17 cellular contexts compared by ENCODE assay signal in the genomic region with DNA sequence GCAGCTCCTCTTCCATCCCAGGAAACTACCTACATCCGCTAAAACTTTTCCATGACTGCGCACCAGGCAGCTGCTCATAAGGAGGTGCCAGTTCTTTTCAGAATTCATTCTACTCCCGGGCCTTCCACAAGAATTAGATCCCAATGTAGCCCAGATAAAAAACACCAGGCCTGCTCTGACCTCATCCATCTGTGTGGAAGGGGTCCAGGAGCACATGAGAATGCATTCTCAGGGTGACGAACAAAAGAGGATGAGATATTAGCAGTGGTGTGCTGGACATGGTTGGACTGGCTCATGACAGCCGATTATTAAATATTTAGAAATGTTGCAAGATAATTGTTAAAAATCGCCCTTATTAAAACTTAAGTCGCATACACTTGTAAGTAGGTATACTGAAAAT. TPM values are rescaled to one million over a fixed set of nuclear protein-coding genes. Genes with fewer than 3 reads are reported as not detected.
DNase-seq lines count a peak whose midpoint lies in the region; ATAC-seq and TF ChIP-seq lines count a peak whose summit lies in the region.
"Had no signal": no experiment of that assay in that cellular context is flagged by ENCODE, and none has a peak within 500 bp of the region (broad histone marks: within the 10 kb centered on the region; RNA-seq: fewer than 3 reads in every experiment).

No MANE protein-coding gene starts in this region.

- no TSS peak for BruUV-seq in IMR-90 (replicated peaks; lab: Mats Ljungman, UMichigan)

- no peaks in the 10 kb centered on the region for H4K20me1 ChIP-seq in IMR-90 (ENCODE audit: insufficient read depth, low read length)

- H3K4me1 ChIP-seq in IMR-90 (ENCODE audit: control insufficient read depth, insufficient read depth, low read length) (no peaks in the 10 kb centered on the region), esophagus muscularis mucosa (no peaks in the 10 kb centered on the region)

- no peak overlapping the region for H2AFZ ChIP-seq in IMR-90 (replicated peaks; ENCODE audit: low read length, poor library complexity)
- H2AFZ ChIP-seq: GM23248 had no signal

- H3K36me3 ChIP-seq in IMR-90 (ENCODE audit: control insufficient read depth, insufficient read depth, low read length) (no peaks in the 10 kb centered on the region), esophagus muscularis mucosa (no peaks in the 10 kb centered on the region)

- no peak overlapping the region for H2BK120ac ChIP-seq in IMR-90 (ENCODE audit: low read depth, low read length)

- H3K18ac ChIP-seq in IMR-90 (ENCODE audit: low read depth, low read length) = no peak overlapping the region

- no peak overlapping the region for H3K4me2 ChIP-seq in IMR-90 (ENCODE audit: low read depth, low read length)

- H2AK9ac ChIP-seq in IMR-90 (replicated peaks; ENCODE audit: low read depth, low read length, poor library complexity) = no peak overlapping the region

- CTCF ChIA-PET in IMR-90 (lab: Yijun Ruan, JAX) = no interaction called here

- no peak overlapping the region for H4K8ac ChIP-seq in IMR-90 (ENCODE audit: low read depth in 2 of 2, low read length in 2 of 2)

- no peak overlapping the region for H3K27ac ChIP-seq in IMR-90 (ENCODE audit: insufficient read depth, low read length)
- no peak overlapping the region for H3K27ac ChIP-seq in esophagus muscularis mucosa (replicated peaks in 1 of 4)
- H3K27ac ChIP-seq: 22Rv1, GM23248 had no signal

- POLR2A ChIA-PET in IMR-90 (lab: Charles Lee; ENCODE audit: unreplicated experiment) = no interaction called here

- H3K4ac ChIP-seq in IMR-90 (ENCODE audit: low read depth, low read length) = no peak overlapping the region

- peaks cover 22% of the 10 kb centered on the region for H3K27me3 ChIP-seq in IMR-90 (ENCODE audit: control insufficient read depth, insufficient read depth, low read length)
- peaks cover 0 to 46% (median 2%) of the 10 kb centered on the region in 4 donors for H3K27me3 ChIP-seq in esophagus muscularis mucosa

- H3K4me3 ChIP-seq in IMR-90 (ENCODE audit: insufficient read depth, low read depth, low read length) = no peak overlapping the region
- no peak overlapping the region for H3K4me3 ChIP-seq in esophagus muscularis mucosa
- H3K4me3 ChIP-seq: GM12878, GM23248 had no signal

- no peak overlapping the region for H3K23ac ChIP-seq in IMR-90 (ENCODE audit: low read depth, low read length)

- no peak overlapping the region for H2BK5ac ChIP-seq in IMR-90 (ENCODE audit: low read depth, low read length, poor library complexity, severe bottlenecking)

- H3K9ac ChIP-seq in IMR-90 (ENCODE audit: low read depth, low read length) = no peak overlapping the region
- H3K9ac ChIP-seq: GM23248 had no signal

- TF ChIP-seq POLR2A in IMR-90 (IDR thresholded peaks at IDR 0.05; ENCODE audit: low read depth, low read length) (no peak), esophagus muscularis mucosa (IDR thresholded peaks at IDR 0.05; ENCODE audit: low read depth) (no peak)

- H3K56ac ChIP-seq in IMR-90 (ENCODE audit: extremely low read depth, insufficient read depth, low read length) = no peak overlapping the region

- no peaks in the 10 kb centered on the region for H3K79me1 ChIP-seq in IMR-90 (ENCODE audit: low read depth in 1 of 2, low read length in 2 of 2)

- TF ChIP-seq CTCF in IMR-90 (conservative IDR thresholded peaks at IDR 0.05; ENCODE audit: low read depth, low read length) = no peak
- no peak for TF ChIP-seq CTCF in esophagus muscularis mucosa (IDR thresholded peaks at IDR 0.05)

- H3K9me1 ChIP-seq in IMR-90 (ENCODE audit: insufficient read depth, low read length) = no peaks in the 10 kb centered on the region; the same call in 1 of the 2 replicates

- no peak for TF ChIP-seq EP300 in esophagus muscularis mucosa (IDR thresholded peaks at IDR 0.05)

- no peaks in the 10 kb centered on the region for H3K9me3 ChIP-seq in IMR-90 (ENCODE audit: control insufficient read depth, insufficient read depth, low read length)
- no peaks in the 10 kb centered on the region for H3K9me3 ChIP-seq in esophagus muscularis mucosa

- H4K91ac ChIP-seq in IMR-90 (ENCODE audit: insufficient read depth, low read depth, low read length) = no peak overlapping the region

- dilution Hi-C loops in IMR-90 (cut with HindIII; ENCODE audit: low sequenced_read_pairs, unreplicated experiment) = no loop called here

- no peak overlapping the region for H2AK5ac ChIP-seq in IMR-90 (ENCODE audit: low read depth, low read length)

- intact Hi-C loops in IMR-90 (cut with micrococcal nuclease) = no loop called here
- intact Hi-C loops in esophagus muscularis mucosa (cut with DNase I) = no loop called here

- in situ Hi-C loops in IMR-90 (cut with MboI; ENCODE audit: low sequenced_read_pairs) = no loop called here
- in situ Hi-C loops in ACHN (cut with HindIII; ENCODE audit: low pct_ligation_motif_present, low pct_unique_long_range_greater_than_20kb, low sequenced_read_pairs) = no loop called here

- WGBS in IMR-90 (ENCODE audit: extremely low coverage in 2 of 2, insufficient read length in 1 of 2), 2 experiments = no CpG with 5 or more reads among the region's 7 CpGs
- WGBS in esophagus muscularis mucosa = 66% methylated on average over 7 of the region's 7 CpGs

- H3K14ac ChIP-seq in IMR-90 (replicated peaks; ENCODE audit: low read depth, low read length) = no peak overlapping the region

- no peak for TF ChIP-seq RAD21 in IMR-90 (IDR thresholded peaks at IDR 0.05; ENCODE audit: low read length)

- H2BK20ac ChIP-seq in IMR-90 (ENCODE audit: low read depth, low read length) = no peak overlapping the region

- H4K5ac ChIP-seq in IMR-90 (ENCODE audit: low read depth, low read length) = no peak overlapping the region

- no peak for ATAC-seq in IMR-90 (ENCODE audit: low read depth)
- ATAC-seq: GM12878 had no signal

- no peak overlapping the region for H2BK15ac ChIP-seq in IMR-90 (ENCODE audit: low read depth, low read length)

- peak; percentile 6 for DNase-seq in AG20443 (ENCODE audit: low spot score)
- peak; percentile 7 for DNase-seq in IMR-90
- DNase-seq in esophagus muscularis mucosa (ENCODE audit: extremely low spot score) = peak; percentile 83
- DNase-seq in iPS-NIHi7 (ENCODE audit: extremely low spot score) = no peak
- no peak for DNase-seq in ACHN
- no peak for DNase-seq in NCI-H2196 treated with DMSO at 0.1 percent for 48 hours (lab: John Stamatoyannopoulos, UW; ENCODE audit: unreplicated experiment)
- DNase-seq: CD4-positive, alpha-beta T cell; CD8-positive, alpha-beta memory T cell; DMS 273 treated with DMSO at 0.1 percent for 48 hours; DMS79; EL; GDM1; GM23248; H7; HCEC 1CT had no signal

TF ChIP-seq in IMR-90, 13 proteins besides CTCF, POLR2A, EP300 and RAD21:
- no peak for TF ChIP-seq RCOR1 (IDR thresholded peaks at IDR 0.05; ENCODE audit: insufficient replicate concordance, low read length)
TF ChIP-seq in IMR-90: peak in this region for 0.

RNA-seq across cellular contexts. Expression of a gene that starts 43.2 kb away (rescaled TPM):
- total RNA-seq in IMR-90 (2012; rRNA removed) (13.8 and 21.1 TPM in 2 replicates), esophagus muscularis mucosa (1 to 10 TPM; 1.6 to 2.2 (median 1.6) TPM)
- polyA plus RNA-seq in IMR-90 (2012; rRNA removed) = 7.9 and 8.3 TPM in 2 replicates
- polyA plus RNA-seq in IMR-90 (2012; cell fraction: cytosol; rRNA removed) = 1.9 and 4.7 TPM in 2 replicates
- polyA plus RNA-seq in IMR-90 (2012; cell fraction: nucleus; rRNA removed; ENCODE audit: low replicate concordance) = 1.0 and 3.9 TPM in 2 replicates
- total RNA-seq: CD4-positive, alpha-beta T cell; GM12878 had no signal
- polyA plus RNA-seq: CD8-positive, alpha-beta memory T cell had no signal

Comparison
In these comparisons a context has a peak if more than half of its experiments do, and no peak if none do; other contexts are left out.
1. DNase-seq: peak in AG20443 (single experiment), IMR-90 (single experiment) and esophagus muscularis mucosa (single experiment); none in iPS-NIHi7 (single experiment), ACHN (single experiment) and NCI-H2196 treated with DMSO at 0.1 percent for 48 hours (single experiment).